16 cellular contexts compared by ENCODE assay signal in genomic region chr22:30996462-30996861, GRCh38.
"Had no signal": no experiment of that assay in that cellular context is flagged by ENCODE, and none has a peak within 500 bp of the region (broad histone marks: within the 10 kb centered on the region; RNA-seq: fewer than 3 reads in every experiment).

No MANE protein-coding gene starts in this region.

- H3K27ac ChIP-seq: brain microvascular endothelial cell, esophagus muscularis mucosa, prostate gland had no signal

- H3K36me3 ChIP-seq: brain microvascular endothelial cell, esophagus muscularis mucosa, prostate gland, spleen had no signal

- H3K9me3 ChIP-seq: prostate gland had no signal

- ATAC-seq: activated naive CD4-positive, alpha-beta T cell treated with anti-CD3 and anti-CD28 coated beads, Interleukin-2, amount 50 U/mL, for 72 hours; sciatic nerve; stimulated activated naive B cell treated with anti-CD40 and anti-IgM and Interleukin-4, amounts not matched to agents 10 μg/mL and 1 μg/mL and 100 μg/mL, for 72 hours had no signal

- H3K4me1 ChIP-seq: esophagus muscularis mucosa, prostate gland had no signal

- DNase-seq: activated effector memory CD4-positive, alpha-beta T cell treated with Interleukin-2 at 50 U/mL for 16 hours; activated T-cell treated with anti-CD3 and anti-CD28 coated beads, Interleukin-2, amount 50 U/mL, for 1 hour; amniotic stem cell; brain microvascular endothelial cell; endodermal cell; foreskin fibroblast; glutamatergic neuron; nephron progenitor cell; spleen; stimulated activated CD4-positive, alpha-beta T cell treated with anti-CD3 and anti-CD28 coated beads, Interleukin-1b, Interleukin-23, amount 100 ng/mL, for 48 hours; stimulated activated naive B cell treated with anti-CD40 and anti-IgM and Interleukin-4, amounts not matched to agents 10 μg/mL and 1 μg/mL and 100 μg/mL, for 72 hours; trophoblast cell had no signal

- H3K4me3 ChIP-seq: esophagus muscularis mucosa, prostate gland, spleen had no signal

- H3K27me3 ChIP-seq: brain microvascular endothelial cell, esophagus muscularis mucosa, spleen had no signal
